2 cellular contexts compared by ENCODE assay signal in genomic region chr1:29202053-29202452, GRCh38.
TF ChIP-seq lines count a peak whose summit lies in the region.

No MANE protein-coding gene starts in this region.

TF ChIP-seq in liver, 16 proteins besides CTCF, POLR2A, EP300 and RAD21:
- TF ChIP-seq JUND (IDR thresholded peaks at IDR 0.05) (no peak), EGR1 (IDR thresholded peaks at IDR 0.05; ENCODE audit: low read depth in 2 of 2) (no peak), REST (IDR thresholded peaks at IDR 0.05) (no peak), RXRA (IDR thresholded peaks at IDR 0.05) (no peak), FOXA1 (IDR thresholded peaks at IDR 0.05) (no peak), TAF1 (conservative IDR thresholded peaks at IDR 0.05) (no peak), HNF4A (conservative IDR thresholded peaks at IDR 0.05) (no peak), GABPA (IDR thresholded peaks at IDR 0.05 in 1 of 2, conservative IDR thresholded peaks at IDR 0.05 in 1 of 2) (no peak), FOXA2 (IDR thresholded peaks at IDR 0.05) (no peak), ZBTB33 (IDR thresholded peaks at IDR 0.05) (no peak), YY1 (IDR thresholded peaks at IDR 0.05) (no peak), NR2F2 (IDR thresholded peaks at IDR 0.05) (no peak), SP1 (IDR thresholded peaks at IDR 0.05) (no peak), ATF3 (IDR thresholded peaks at IDR 0.05) (no peak), HNF4G (IDR thresholded peaks at IDR 0.05) (no peak), MAX (IDR thresholded peaks at IDR 0.05) (no peak)

TF ChIP-seq in HepG2, 621 proteins besides CTCF, POLR2A, EP300 and RAD21:
- TF ChIP-seq ATF2 (CRISPR knock-in tag; IDR thresholded peaks at IDR 0.05) (no peak), CSRNP2 (CRISPR knock-in tag; conservative IDR thresholded peaks at IDR 0.05; ENCODE audit: low read depth) (no peak), DPF2 (CRISPR knock-in tag; IDR thresholded peaks at IDR 0.05; ENCODE audit: borderline replicate concordance, low read depth) (no peak), ZBTB37 (CRISPR knock-in tag; IDR thresholded peaks at IDR 0.05) (no peak), HINFP (CRISPR knock-in tag; IDR thresholded peaks at IDR 0.05; ENCODE audit: low read depth) (no peak), ZNF180 (CRISPR knock-in tag; IDR thresholded peaks at IDR 0.05; ENCODE audit: borderline replicate concordance, low read depth) (no peak), ZNF383 (CRISPR knock-in tag; IDR thresholded peaks at IDR 0.05; ENCODE audit: borderline replicate concordance) (no peak), RORA (CRISPR knock-in tag; IDR thresholded peaks at IDR 0.05) (no peak), KLF16 (CRISPR knock-in tag; IDR thresholded peaks at IDR 0.05) (no peak), ZNF747 (CRISPR knock-in tag; IDR thresholded peaks at IDR 0.05; ENCODE audit: borderline replicate concordance) (no peak), ZBTB34 (CRISPR knock-in tag; IDR thresholded peaks at IDR 0.05) (no peak), FOXP4 (CRISPR knock-in tag; IDR thresholded peaks at IDR 0.05) (no peak), DMAP1 (CRISPR knock-in tag; IDR thresholded peaks at IDR 0.05) (no peak), CHD2 (IDR thresholded peaks at IDR 0.05; ENCODE audit: low read depth, low read length) (no peak), ZBTB21 (CRISPR knock-in tag; IDR thresholded peaks at IDR 0.05) (no peak), ZNF20 (CRISPR knock-in tag; IDR thresholded peaks at IDR 0.05) (no peak), ESRRA (CRISPR knock-in tag; IDR thresholded peaks at IDR 0.05; ENCODE audit: low read depth) (no peak), ZBTB26 (CRISPR knock-in tag; IDR thresholded peaks at IDR 0.05; ENCODE audit: borderline replicate concordance) (no peak)
